Comparison of ENCODE assay signal across 8 cellular contexts in the genomic region with DNA sequence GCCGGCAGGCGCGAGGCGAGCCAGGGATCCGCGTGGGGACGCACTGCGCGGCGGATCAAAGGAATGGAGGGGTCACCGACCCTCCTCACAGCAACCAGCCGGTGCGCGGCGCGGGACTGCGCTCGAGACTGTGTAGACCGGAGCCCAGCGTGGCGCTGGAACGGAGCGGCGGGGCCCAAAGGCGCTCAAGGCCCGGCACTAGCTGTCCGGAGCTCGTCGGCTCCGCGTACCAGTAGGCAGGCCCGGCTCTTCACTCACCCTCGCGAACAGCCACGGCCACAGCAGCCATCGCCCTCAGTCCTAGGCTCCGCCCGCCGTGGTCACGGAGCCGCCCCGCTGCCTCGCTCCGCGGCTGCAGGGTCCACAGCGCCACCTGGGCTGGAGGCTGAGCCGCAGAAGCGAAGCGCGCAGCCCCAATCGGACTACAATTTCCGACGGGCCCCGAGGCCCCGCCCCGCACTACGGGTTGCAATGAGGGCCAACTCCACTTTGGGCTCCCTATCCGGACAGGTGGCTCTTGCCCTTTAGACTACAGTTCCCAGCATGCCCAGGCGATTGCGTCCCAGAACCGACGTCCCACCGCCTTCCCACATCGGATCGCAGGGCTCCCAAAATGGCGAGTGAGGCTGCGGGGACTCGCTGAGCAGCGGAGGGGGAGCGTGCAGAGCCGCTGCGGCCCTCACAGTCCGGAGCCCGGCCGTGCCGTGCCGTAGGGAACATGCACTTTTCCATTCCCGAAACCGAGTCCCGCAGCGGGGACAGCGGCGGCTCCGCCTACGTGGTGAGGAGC. TPM values are rescaled to one million over a fixed set of nuclear protein-coding genes. Genes with fewer than 3 reads are reported as not detected.
DNase-seq lines count a peak whose midpoint lies in the region; ATAC-seq, FAIRE-seq and TF ChIP-seq lines count a peak whose summit lies in the region.

A gene (minus strand): TSS at position 313 of the 790 bp plus-strand sequence. CDS start 24 bp downstream, at position 289.
A gene with protein sequence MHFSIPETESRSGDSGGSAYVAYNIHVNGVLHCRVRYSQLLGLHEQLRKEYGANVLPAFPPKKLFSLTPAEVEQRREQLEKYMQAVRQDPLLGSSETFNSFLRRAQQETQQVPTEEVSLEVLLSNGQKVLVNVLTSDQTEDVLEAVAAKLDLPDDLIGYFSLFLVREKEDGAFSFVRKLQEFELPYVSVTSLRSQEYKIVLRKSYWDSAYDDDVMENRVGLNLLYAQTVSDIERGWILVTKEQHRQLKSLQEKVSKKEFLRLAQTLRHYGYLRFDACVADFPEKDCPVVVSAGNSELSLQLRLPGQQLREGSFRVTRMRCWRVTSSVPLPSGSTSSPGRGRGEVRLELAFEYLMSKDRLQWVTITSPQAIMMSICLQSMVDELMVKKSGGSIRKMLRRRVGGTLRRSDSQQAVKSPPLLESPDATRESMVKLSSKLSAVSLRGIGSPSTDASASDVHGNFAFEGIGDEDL (plus strand): TSS at position 591 of the 790 bp plus-strand sequence. CDS start 128 bp downstream, at position 719.

- POLR2A ChIA-PET in BJ (lab: Charles Lee): interaction anchor here (0.6 to 1.2 kb wide), 3 partner anchors 10 to 258 kb away, joined by 3 to 4 read pairs (median 3); a partner anchor contains a TSS

- H3K27ac Mint-ChIP-seq in chondrocyte (ENCODE audit: unreplicated experiment): peak within 1 kb of the TSS; percentile 99

- no peaks in the 10 kb centered on the region for H3K27me3 Mint-ChIP-seq in chondrocyte (ENCODE audit: low read depth)

- H3K36me3 ChIP-seq in BJ (ENCODE audit: control insufficient read depth, insufficient read depth, low read length) (peaks cover 25% of the 10 kb centered on the region), kidney (ENCODE audit: control insufficient read depth in 1 of 2, insufficient read depth in 2 of 2, low read length in 2 of 2) (peaks cover 36 to 42% of the 10 kb centered on the region in 2 donors)

- FAIRE-seq in kidney (lab: Jason Lieb, UNC): peak; percentile 27

- intact Hi-C loops in kidney (cut with DNase I): no loop called here

- peaks cover 31% of the 10 kb centered on the region for H3K4me1 Mint-ChIP-seq in chondrocyte (ENCODE audit: low read depth)

- no peaks in the 10 kb centered on the region for H3K9me3 ChIP-seq in kidney (ENCODE audit: control insufficient read depth in 1 of 2, low read length in 2 of 2)

- ATAC-seq in HG03442 (IDR thresholded peaks at IDR 0.05; ENCODE audit: unreplicated experiment): peak; percentile 89

- H3K36me3 Mint-ChIP-seq in chondrocyte (ENCODE audit: low read depth): peaks cover 33% of the 10 kb centered on the region

- H3K4me3 ChIP-seq in BJ (ENCODE audit: low read depth, low read length): peak within 1 kb of the TSS; percentile 93
- peak within 1 kb of the TSS; percentile 94 to 97 for H3K4me3 ChIP-seq in kidney (ENCODE audit: low read length in 2 of 2)

- H3K9ac ChIP-seq in kidney (ENCODE audit: low read length in 2 of 2): peak within 1 kb of the TSS; percentile 91 to 92

- CTCF ChIA-PET in BJ (lab: Yijun Ruan, JAX): interaction anchor here (0.7 to 1.6 kb wide), 13 partner anchors 9 to 313 kb away, joined by 3 to 8 read pairs (median 4); a partner anchor contains a TSS

- H3K27me3 ChIP-seq in BJ (ENCODE audit: control insufficient read depth, insufficient read depth, low read length): no peaks in the 10 kb centered on the region

- DNase-seq in BJ (ENCODE audit: low read depth): peak; percentile 97
- DNase-seq in GM19238 (ENCODE audit: insufficient read length, low spot score): peak; percentile 91
- DNase-seq in NCI-H510A treated with DMSO at 0.1 percent for 48 hours (lab: John Stamatoyannopoulos, UW): peak; percentile 96
- DNase-seq in activated CD4-positive, alpha-beta T cell treated with anti-CD3 and anti-CD28 coated beads for 24 hours (ENCODE audit: low read depth in 2 of 2): peak; percentile 98
- DNase-seq in chondrocyte (ENCODE audit: low spot score): peak; percentile 99
- DNase-seq in kidney: peak; percentile 99
- DNase-seq in stimulated activated CD4-positive, alpha-beta T cell treated with anti-CD3 and anti-CD28 coated beads, Interleukin-15, amount 100 ng/mL, for 24 hours: peak; percentile 100

- TF ChIP-seq CTCF in BJ (IDR thresholded peaks at IDR 0.05; ENCODE audit: insufficient read depth, low read depth, low read length) (peak; percentile 86), chondrocyte (IDR thresholded peaks at IDR 0.05) (peak; percentile 88), kidney (IDR thresholded peaks at IDR 0.05; ENCODE audit: borderline replicate concordance, extremely low read depth, insufficient read depth) (peak; percentile 79)

- peak within 1 kb of the TSS; percentile 90 for H3K4me3 Mint-ChIP-seq in chondrocyte (ENCODE audit: unreplicated experiment)

- H3K4me1 ChIP-seq in kidney (ENCODE audit: control insufficient read depth in 1 of 2, insufficient read depth in 1 of 2, low read depth in 1 of 2, low read length in 2 of 2): peaks cover 15 to 16% of the 10 kb centered on the region in 2 donors

- H3K9me3 Mint-ChIP-seq in chondrocyte (ENCODE audit: low read depth): no peaks in the 10 kb centered on the region

- peak within 1 kb of the TSS; percentile 85 to 91 for H3K27ac ChIP-seq in kidney (ENCODE audit: low read depth in 2 of 2, low read length in 2 of 2)

RNA-seq across cellular contexts. Expression of the first gene that starts in this region (rescaled TPM):
- 39.6 and 42.8 TPM in 2 replicates for polyA plus RNA-seq in BJ (2011; rRNA removed)
- polyA minus RNA-seq in BJ (2011; rRNA and poly(A)+ RNA removed): 26.9 and 40.3 TPM in 2 replicates
- 43.1 to 46.2 TPM (median 44.0 TPM) in 3 replicates for total RNA-seq in chondrocyte
- 35.8 TPM for total RNA-seq in kidney
- 49.6 TPM for polyA plus RNA-seq in kidney (ENCODE audit: insufficient read depth, low read depth, low replicate concordance)

RNA-seq across cellular contexts. Expression of the second gene that starts in this region (rescaled TPM):
- polyA plus RNA-seq in BJ (2011; rRNA removed) (134 and 154 TPM in 2 replicates), kidney (ENCODE audit: insufficient read depth, low read depth, low replicate concordance) (115 TPM)
- 74.5 and 91.4 TPM in 2 replicates for polyA minus RNA-seq in BJ (2011; rRNA and poly(A)+ RNA removed)
- total RNA-seq in chondrocyte (108 to 130 TPM (median 111 TPM) in 3 replicates), kidney (98.7 TPM)

Comparison
In these comparisons a context has a peak if more than half of its experiments do, and no peak if none do; other contexts are left out.
1. Peak in every context shown above with its lines: DNase-seq, ATAC-seq, H3K4me3 ChIP-seq and H3K27ac ChIP-seq.